In the genomic region with DNA sequence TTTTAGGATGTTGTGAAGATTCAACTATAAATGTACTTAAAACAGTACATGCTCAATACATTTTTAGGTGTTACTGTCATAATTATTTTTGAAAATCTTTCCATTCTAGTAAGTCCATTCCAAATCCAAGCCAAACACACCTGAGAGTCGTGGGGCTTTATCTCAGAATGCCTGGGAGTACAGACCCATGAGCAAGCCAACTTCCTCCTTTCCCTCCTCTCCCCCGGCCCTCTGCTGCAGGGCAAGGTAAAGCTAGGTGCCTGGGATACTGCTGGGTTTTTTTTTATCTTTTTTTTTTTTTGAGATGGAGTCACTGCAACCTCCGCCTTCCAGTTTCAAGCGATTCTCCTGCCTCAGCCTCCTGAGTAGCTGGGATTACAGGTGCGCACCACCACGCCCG, we compare ENCODE assay signal across 13 cellular contexts. TPM values are rescaled to one million over a fixed set of nuclear protein-coding genes. Genes with fewer than 3 reads are reported as not detected.
"Had no signal": no experiment of that assay in that cellular context is flagged by ENCODE, and none has a peak within 500 bp of the region (broad histone marks: within the 10 kb centered on the region; RNA-seq: fewer than 3 reads in every experiment).

No MANE protein-coding gene starts in this region.

- H3K4me3 ChIP-seq: dorsolateral prefrontal cortex, esophagus muscularis mucosa, gastroesophageal sphincter, mucosa of descending colon had no signal

- H3K36me3 ChIP-seq: esophagus muscularis mucosa, gastroesophageal sphincter, neutrophil had no signal

- H3K27me3 ChIP-seq: esophagus muscularis mucosa, gastroesophageal sphincter, neutrophil had no signal

- DNase-seq: cortex of kidney; dorsolateral prefrontal cortex; effector memory CD4-positive, alpha-beta T cell; immature natural killer cell; kidney; left colon; mucosa of descending colon; naive thymus-derived CD8-positive, alpha-beta T cell; stimulated activated naive CD4-positive, alpha-beta T cell had no signal

- H3K27ac ChIP-seq: dorsolateral prefrontal cortex, esophagus muscularis mucosa, gastroesophageal sphincter, neutrophil had no signal

- ATAC-seq: gastroesophageal sphincter; left colon; mucosa of descending colon; naive thymus-derived CD8-positive, alpha-beta T cell; sciatic nerve had no signal

- H3K9me3 ChIP-seq: esophagus muscularis mucosa, gastroesophageal sphincter, mucosa of descending colon, neutrophil had no signal

RNA-seq across cellular contexts. Expression of a gene that starts 16.5 kb away (rescaled TPM):
- total RNA-seq: naive thymus-derived CD8-positive, alpha-beta T cell had no signal
- polyA plus RNA-seq: immature natural killer cell; naive thymus-derived CD8-positive, alpha-beta T cell had no signal
